17 cellular contexts compared by ENCODE assay signal in the genomic region with DNA sequence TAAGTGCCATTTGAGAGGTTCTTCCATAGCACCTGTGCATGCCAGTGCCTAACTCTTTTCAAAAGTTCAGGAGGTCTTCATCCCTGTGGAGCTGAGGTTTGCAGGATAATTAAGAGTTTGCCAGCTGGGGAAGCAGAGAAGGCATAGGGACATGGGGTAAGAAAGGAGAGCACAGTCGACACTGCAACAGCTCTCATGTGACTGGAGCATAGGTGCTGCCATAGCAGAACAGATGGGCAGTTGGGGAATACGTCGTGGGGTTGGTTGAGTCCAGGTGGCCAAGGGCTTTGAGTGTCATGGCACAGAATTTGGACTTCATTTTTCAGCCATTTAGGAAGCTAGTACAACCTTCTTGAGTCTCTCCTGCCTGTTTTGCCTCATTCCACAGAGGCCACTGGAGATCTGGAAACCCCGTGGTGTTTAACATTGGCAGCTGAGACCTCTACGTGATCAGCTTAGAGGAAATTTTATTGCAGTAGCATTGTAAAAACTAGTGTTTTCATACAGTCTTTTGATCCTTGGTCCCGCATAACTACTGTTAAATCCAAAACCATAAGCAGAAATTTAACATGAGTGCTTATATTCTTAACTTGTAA.
"Had no signal": no experiment of that assay in that cellular context is flagged by ENCODE, and none has a peak within 500 bp of the region (broad histone marks: within the 10 kb centered on the region; RNA-seq: fewer than 3 reads in every experiment).

No MANE protein-coding gene starts in this region.

- H3K9me3 Mint-ChIP-seq: activated CD8-positive, alpha-beta T cell treated with anti-CD3 and anti-CD28 coated beads for 36 hours; activated naive CD8-positive, alpha-beta T cell treated with anti-CD3 and anti-CD28 coated beads, Interleukin-2, amount 50 U/mL, for 24 hours; neural crest cell; stimulated activated naive B cell treated with anti-CD40 and anti-IgM and Interleukin-4, amounts not matched to agents 10 μg/mL and 1 μg/mL and 100 μg/mL, for 72 hours; type B pancreatic cell had no signal

- ATAC-seq: activated CD8-positive, alpha-beta T cell treated with anti-CD3 and anti-CD28 coated beads for 36 hours; activated naive CD8-positive, alpha-beta T cell treated with anti-CD3 and anti-CD28 coated beads, Interleukin-2, amount 50 U/mL, for 24 hours; left ventricle myocardium superior; stimulated activated naive B cell treated with anti-CD40 and anti-IgM and Interleukin-4, amounts not matched to agents 10 μg/mL and 1 μg/mL and 100 μg/mL, for 72 hours had no signal

- H3K36me3 ChIP-seq: cardiac muscle cell, colonic mucosa, right atrium auricular region had no signal

- H3K27me3 ChIP-seq: cardiac muscle cell, colonic mucosa, right atrium auricular region had no signal

- H3K9me3 ChIP-seq: colonic mucosa, right atrium auricular region had no signal

- H3K27ac Mint-ChIP-seq: activated CD8-positive, alpha-beta T cell treated with anti-CD3 and anti-CD28 coated beads for 36 hours; activated naive CD8-positive, alpha-beta T cell treated with anti-CD3 and anti-CD28 coated beads, Interleukin-2, amount 50 U/mL, for 24 hours; stimulated activated naive B cell treated with anti-CD40 and anti-IgM and Interleukin-4, amounts not matched to agents 10 μg/mL and 1 μg/mL and 100 μg/mL, for 72 hours; type B pancreatic cell had no signal

- H3K27ac ChIP-seq: cardiac muscle cell, colonic mucosa, epithelial cell of prostate, right atrium auricular region had no signal

- H3K27me3 Mint-ChIP-seq: activated CD8-positive, alpha-beta T cell treated with anti-CD3 and anti-CD28 coated beads for 36 hours; activated naive CD8-positive, alpha-beta T cell treated with anti-CD3 and anti-CD28 coated beads, Interleukin-2, amount 50 U/mL, for 24 hours; stimulated activated naive B cell treated with anti-CD40 and anti-IgM and Interleukin-4, amounts not matched to agents 10 μg/mL and 1 μg/mL and 100 μg/mL, for 72 hours; type B pancreatic cell had no signal

- H3K36me3 Mint-ChIP-seq: stimulated activated naive B cell treated with anti-CD40 and anti-IgM and Interleukin-4, amounts not matched to agents 10 μg/mL and 1 μg/mL and 100 μg/mL, for 72 hours had no signal

- H3K4me3 ChIP-seq: cardiac muscle cell, colonic mucosa, right atrium auricular region had no signal

- DNase-seq: activated CD4-positive, alpha-beta T cell treated with anti-CD3 and anti-CD28 coated beads for 4 hours; activated CD8-positive, alpha-beta memory T cell treated with anti-CD3 and anti-CD28 coated beads, Interleukin-2, amount 50 U/mL, for 4 hours; activated CD8-positive, alpha-beta T cell treated with anti-CD3 and anti-CD28 coated beads for 36 hours; activated naive CD8-positive, alpha-beta T cell treated with anti-CD3 and anti-CD28 coated beads, Interleukin-2, amount 50 U/mL, for 24 hours; colonic mucosa; effector CD4-positive, alpha-beta T cell; kidney; left ventricle myocardium superior; stimulated activated CD4-positive, alpha-beta T cell treated with anti-CD3 and anti-CD28 coated beads, Interleukin-2, amount 100 ng/mL, for 24 hours; stimulated activated naive B cell treated with anti-CD40 and anti-IgM and Interleukin-4, amounts not matched to agents 10 μg/mL and 1 μg/mL and 100 μg/mL, for 72 hours; substantia nigra; T1000 had no signal

- H3K4me1 ChIP-seq: colonic mucosa had no signal

- H3K4me3 Mint-ChIP-seq: activated CD8-positive, alpha-beta T cell treated with anti-CD3 and anti-CD28 coated beads for 36 hours; activated naive CD8-positive, alpha-beta T cell treated with anti-CD3 and anti-CD28 coated beads, Interleukin-2, amount 50 U/mL, for 24 hours; neural crest cell; stimulated activated naive B cell treated with anti-CD40 and anti-IgM and Interleukin-4, amounts not matched to agents 10 μg/mL and 1 μg/mL and 100 μg/mL, for 72 hours; type B pancreatic cell had no signal
